Comparison of ENCODE assay signal across 1 cellular context in the genomic region with DNA sequence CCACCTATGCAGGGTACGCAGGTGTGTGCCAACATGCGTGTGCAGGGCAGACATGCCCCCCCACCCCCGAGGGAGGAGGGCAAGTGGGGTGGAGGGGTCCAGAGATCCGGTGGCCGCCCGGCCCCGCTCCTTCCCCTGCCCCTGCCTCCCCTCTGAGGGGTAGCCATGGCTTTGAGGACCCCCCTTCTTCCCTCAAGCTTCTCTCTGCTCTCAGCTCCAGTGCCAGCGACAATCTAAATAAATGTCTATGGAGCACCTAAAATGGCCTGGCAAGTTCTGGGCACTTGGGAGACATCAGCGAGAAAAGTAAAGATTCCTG.
A peak's percentile ranks its signal among the peaks of the same experiment; 100 is the strongest.
TF ChIP-seq lines count a peak whose summit lies in the region.

No MANE protein-coding gene starts in this region.

TF ChIP-seq in GM12878, 131 proteins besides CTCF, POLR2A, EP300 and RAD21 (continued from another document):
- TF ChIP-seq, protein P1, sequence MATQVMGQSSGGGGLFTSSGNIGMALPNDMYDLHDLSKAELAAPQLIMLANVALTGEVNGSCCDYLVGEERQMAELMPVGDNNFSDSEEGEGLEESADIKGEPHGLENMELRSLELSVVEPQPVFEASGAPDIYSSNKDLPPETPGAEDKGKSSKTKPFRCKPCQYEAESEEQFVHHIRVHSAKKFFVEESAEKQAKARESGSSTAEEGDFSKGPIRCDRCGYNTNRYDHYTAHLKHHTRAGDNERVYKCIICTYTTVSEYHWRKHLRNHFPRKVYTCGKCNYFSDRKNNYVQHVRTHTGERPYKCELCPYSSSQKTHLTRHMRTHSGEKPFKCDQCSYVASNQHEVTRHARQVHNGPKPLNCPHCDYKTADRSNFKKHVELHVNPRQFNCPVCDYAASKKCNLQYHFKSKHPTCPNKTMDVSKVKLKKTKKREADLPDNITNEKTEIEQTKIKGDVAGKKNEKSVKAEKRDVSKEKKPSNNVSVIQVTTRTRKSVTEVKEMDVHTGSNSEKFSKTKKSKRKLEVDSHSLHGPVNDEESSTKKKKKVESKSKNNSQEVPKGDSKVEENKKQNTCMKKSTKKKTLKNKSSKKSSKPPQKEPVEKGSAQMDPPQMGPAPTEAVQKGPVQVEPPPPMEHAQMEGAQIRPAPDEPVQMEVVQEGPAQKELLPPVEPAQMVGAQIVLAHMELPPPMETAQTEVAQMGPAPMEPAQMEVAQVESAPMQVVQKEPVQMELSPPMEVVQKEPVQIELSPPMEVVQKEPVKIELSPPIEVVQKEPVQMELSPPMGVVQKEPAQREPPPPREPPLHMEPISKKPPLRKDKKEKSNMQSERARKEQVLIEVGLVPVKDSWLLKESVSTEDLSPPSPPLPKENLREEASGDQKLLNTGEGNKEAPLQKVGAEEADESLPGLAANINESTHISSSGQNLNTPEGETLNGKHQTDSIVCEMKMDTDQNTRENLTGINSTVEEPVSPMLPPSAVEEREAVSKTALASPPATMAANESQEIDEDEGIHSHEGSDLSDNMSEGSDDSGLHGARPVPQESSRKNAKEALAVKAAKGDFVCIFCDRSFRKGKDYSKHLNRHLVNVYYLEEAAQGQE (IDR thresholded peaks at IDR 0.05; ENCODE audit: low read depth, low read length), result no peak
- TF ChIP-seq, protein P2, sequence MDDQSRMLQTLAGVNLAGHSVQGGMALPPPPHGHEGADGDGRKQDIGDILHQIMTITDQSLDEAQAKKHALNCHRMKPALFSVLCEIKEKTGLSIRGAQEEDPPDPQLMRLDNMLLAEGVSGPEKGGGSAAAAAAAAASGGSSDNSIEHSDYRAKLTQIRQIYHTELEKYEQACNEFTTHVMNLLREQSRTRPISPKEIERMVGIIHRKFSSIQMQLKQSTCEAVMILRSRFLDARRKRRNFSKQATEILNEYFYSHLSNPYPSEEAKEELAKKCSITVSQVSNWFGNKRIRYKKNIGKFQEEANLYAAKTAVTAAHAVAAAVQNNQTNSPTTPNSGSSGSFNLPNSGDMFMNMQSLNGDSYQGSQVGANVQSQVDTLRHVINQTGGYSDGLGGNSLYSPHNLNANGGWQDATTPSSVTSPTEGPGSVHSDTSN (IDR thresholded peaks at IDR 0.05; ENCODE audit: insufficient replicate concordance, low read depth, low read length), result no peak
- TF ChIP-seq TAF1 (IDR thresholded peaks at IDR 0.05; ENCODE audit: borderline replicate concordance, low read depth, low read length), result no peak
- no peak for TF ChIP-seq TCF12 (IDR thresholded peaks at IDR 0.05; ENCODE audit: low read depth, low read length)
- TF ChIP-seq CBFB (IDR thresholded peaks at IDR 0.05; ENCODE audit: low read depth), result 0 out of 2 replicates have a peak, but pooled peaks have one; percentile 1
- TF ChIP-seq ASH2L (IDR thresholded peaks at IDR 0.05; ENCODE audit: borderline replicate concordance, low read depth), result no peak
- TF ChIP-seq NBN (IDR thresholded peaks at IDR 0.05), result no peak
- no peak for TF ChIP-seq PAX8 (IDR thresholded peaks at IDR 0.05)
